In genomic region chr1:113761937-113762336, GRCh38 we compare ENCODE assay signal across 23 cellular contexts. TPM values are rescaled to one million over a fixed set of nuclear protein-coding genes. Genes with fewer than 3 reads are reported as not detected.
DNase-seq lines count a peak whose midpoint lies in the region; ATAC-seq and TF ChIP-seq lines count a peak whose summit lies in the region.
"Had no signal": no experiment of that assay in that cellular context is flagged by ENCODE, and none has a peak within 500 bp of the region (broad histone marks: within the 10 kb centered on the region; RNA-seq: fewer than 3 reads in every experiment).

No MANE protein-coding gene starts in this region.

- no peak overlapping the region for H3K4me3 Mint-ChIP-seq in activated T-cell treated with anti-CD3 and anti-CD28 coated beads, Interleukin-2, amount 50 U/mL, for 72 hours
- no peak overlapping the region for H3K4me3 Mint-ChIP-seq in activated T-cell treated with anti-CD3 and anti-CD28 coated beads, Interleukin-2, amount 50 U/mL, for 4 hours
- H3K4me3 Mint-ChIP-seq in T-helper 17 cell (no peak overlapping the region), nephron (peak overlapping the region in 2 of 3 experiments; percentile 56 to 74)
- no peak overlapping the region for H3K4me3 Mint-ChIP-seq in activated CD4-positive, alpha-beta memory T cell treated with anti-CD3 and anti-CD28 coated beads for 36 hours

- no peaks in the 10 kb centered on the region for H3K27me3 Mint-ChIP-seq in activated T-cell treated with anti-CD3 and anti-CD28 coated beads, Interleukin-2, amount 50 U/mL, for 72 hours (ENCODE audit: low read depth)
- H3K27me3 Mint-ChIP-seq in activated T-cell treated with anti-CD3 and anti-CD28 coated beads, Interleukin-2, amount 50 U/mL, for 4 hours (ENCODE audit: low read depth), result no peaks in the 10 kb centered on the region
- H3K27me3 Mint-ChIP-seq in T-helper 17 cell (no peaks in the 10 kb centered on the region), nephron (ENCODE audit: low read depth) (no peaks in the 10 kb centered on the region)
- H3K27me3 Mint-ChIP-seq in activated CD4-positive, alpha-beta memory T cell treated with anti-CD3 and anti-CD28 coated beads for 36 hours, result no peaks in the 10 kb centered on the region

- intact Hi-C loops in activated CD4-positive, alpha-beta memory T cell treated with anti-CD3 and anti-CD28 coated beads for 36 hours (cut with micrococcal nuclease), result no loop called here

- H3K4me3 ChIP-seq in HEK293 (ENCODE audit: low read depth, low read length), result no peak overlapping the region
- H3K4me3 ChIP-seq: BLaER1, SJSA1 had no signal

- H3K36me3 ChIP-seq in HEK293 (ENCODE audit: control insufficient read depth in 2 of 2, insufficient read depth in 1 of 2, low read length in 2 of 2), result peaks cover 0 to 26% of the 10 kb centered on the region in 2 experiments; a peak in 1 of 3 replicates

- POLR2A ChIA-PET in HEK293 (lab: Yijun Ruan, JAX), result interaction anchor here (2.4 kb wide), 1 partner anchor 50 kb away, joined by 6 read pairs; the partner anchor contains the start of gene RSBN1
- POLR2A ChIA-PET in activated CD4-positive, alpha-beta memory T cell treated with anti-CD3 and anti-CD28 coated beads for 36 hours (lab: Charles Lee), result interaction anchor here (0.7 kb wide), 1 partner anchor 981 kb away, joined by 3 read pairs; no protein-coding TSS in a partner anchor

- H3K36me3 Mint-ChIP-seq in activated T-cell treated with anti-CD3 and anti-CD28 coated beads, Interleukin-2, amount 50 U/mL, for 72 hours (ENCODE audit: insufficient read depth in 2 of 2), result peaks cover 2 to 8% of the 10 kb centered on the region in 2 donors
- H3K36me3 Mint-ChIP-seq in activated T-cell treated with anti-CD3 and anti-CD28 coated beads, Interleukin-2, amount 50 U/mL, for 4 hours (ENCODE audit: insufficient read depth), result peaks cover 15% of the 10 kb centered on the region
- H3K36me3 Mint-ChIP-seq in T-helper 17 cell (ENCODE audit: low read depth) (peaks cover 7% of the 10 kb centered on the region), nephron (ENCODE audit: low read depth) (peaks cover 32% of the 10 kb centered on the region)
- peaks cover 12% of the 10 kb centered on the region for H3K36me3 Mint-ChIP-seq in activated CD4-positive, alpha-beta memory T cell treated with anti-CD3 and anti-CD28 coated beads for 36 hours

- TF ChIP-seq CTCF in HEK293 (tag by site-specific recombination; IDR thresholded peaks at IDR 0.05), result no peak
- TF ChIP-seq CTCF in nephron (IDR thresholded peaks at IDR 0.05; ENCODE audit: unreplicated experiment in 3 of 3), result no peak

- ATAC-seq in activated T-cell treated with anti-CD3 and anti-CD28 coated beads, Interleukin-2, amount 50 U/mL, for 72 hours (replicated peaks in 1 of 2), result no peak
- no peak for ATAC-seq in activated T-cell treated with anti-CD3 and anti-CD28 coated beads, Interleukin-2, amount 50 U/mL, for 4 hours
- ATAC-seq in T-helper 17 cell, result no peak
- ATAC-seq: Right ventricle myocardium inferior had no signal

- H3K27ac ChIP-seq in HEK293 (ENCODE audit: extremely low read depth, low read depth, low read length), result no peak overlapping the region
- H3K27ac ChIP-seq: 22Rv1, BLaER1, HL-60, SJSA1 had no signal

- peaks cover 28% of the 10 kb centered on the region for H3K4me1 Mint-ChIP-seq in activated T-cell treated with anti-CD3 and anti-CD28 coated beads, Interleukin-2, amount 50 U/mL, for 72 hours (ENCODE audit: low read depth)
- peaks cover 16% of the 10 kb centered on the region for H3K4me1 Mint-ChIP-seq in activated T-cell treated with anti-CD3 and anti-CD28 coated beads, Interleukin-2, amount 50 U/mL, for 4 hours (ENCODE audit: low read depth)
- H3K4me1 Mint-ChIP-seq in T-helper 17 cell (peaks cover 20% of the 10 kb centered on the region), nephron (peaks cover 30% of the 10 kb centered on the region)
- peaks cover 33% of the 10 kb centered on the region for H3K4me1 Mint-ChIP-seq in activated CD4-positive, alpha-beta memory T cell treated with anti-CD3 and anti-CD28 coated beads for 36 hours (ENCODE audit: low read depth)

- H3K9me3 Mint-ChIP-seq in activated T-cell treated with anti-CD3 and anti-CD28 coated beads, Interleukin-2, amount 50 U/mL, for 72 hours, result no peaks in the 10 kb centered on the region
- no peaks in the 10 kb centered on the region for H3K9me3 Mint-ChIP-seq in activated T-cell treated with anti-CD3 and anti-CD28 coated beads, Interleukin-2, amount 50 U/mL, for 4 hours
- H3K9me3 Mint-ChIP-seq in nephron, result no peaks in the 10 kb centered on the region
- H3K9me3 Mint-ChIP-seq in activated CD4-positive, alpha-beta memory T cell treated with anti-CD3 and anti-CD28 coated beads for 36 hours, result no peaks in the 10 kb centered on the region

- H3K9me3 ChIP-seq in HEK293 (ENCODE audit: control insufficient read depth, insufficient read depth, low read depth, low read length), result no peaks in the 10 kb centered on the region
- H3K9me3 ChIP-seq in T-helper 17 cell (ENCODE audit: control insufficient read depth, low read length, poor library complexity, severe bottlenecking), result no peaks in the 10 kb centered on the region
- H3K9me3 ChIP-seq: BLaER1, SJSA1 had no signal

- CTCF ChIA-PET in HEK293 (lab: Yijun Ruan, JAX), result interaction anchor here (0.8 kb wide), 1 partner anchor 688 kb away, joined by 3 read pairs; no protein-coding TSS in a partner anchor
- CTCF ChIA-PET in activated CD4-positive, alpha-beta memory T cell treated with anti-CD3 and anti-CD28 coated beads for 36 hours (lab: Charles Lee), result interaction anchor here (0.6 to 0.7 kb wide), 3 partner anchors 20 to 644 kb away, joined by 3 read pairs; no protein-coding TSS in a partner anchor

- DNase-seq in activated T-cell treated with anti-CD3 and anti-CD28 coated beads, Interleukin-2, amount 50 U/mL, for 72 hours, result no peak
- no peak for DNase-seq in activated T-cell treated with anti-CD3 and anti-CD28 coated beads, Interleukin-2, amount 50 U/mL, for 4 hours
- DNase-seq in T-helper 17 cell (no peak), medulla oblongata (ENCODE audit: extremely low spot score) (no peak), GM19238 (ENCODE audit: insufficient read length, low spot score) (no peak)
- no peak for DNase-seq in activated CD4-positive, alpha-beta memory T cell treated with anti-CD3 and anti-CD28 coated beads for 36 hours
- DNase-seq: ACHN, EL, H7, KG1, NCI-H1105, NCI-H146, NCI-H2029 treated with DMSO at 0.1 percent for 48 hours, NCI-H2171, NCI-H345, NCI-H524 had no signal

- peak overlapping the region; percentile 61 for H3K27ac Mint-ChIP-seq in activated T-cell treated with anti-CD3 and anti-CD28 coated beads, Interleukin-2, amount 50 U/mL, for 72 hours
- peak overlapping the region; percentile 91 for H3K27ac Mint-ChIP-seq in T-helper 17 cell
- H3K27ac Mint-ChIP-seq in nephron, result peak overlapping the region in 1 of 3 experiments; percentile 45
- no peak overlapping the region for H3K27ac Mint-ChIP-seq in activated CD4-positive, alpha-beta memory T cell treated with anti-CD3 and anti-CD28 coated beads for 36 hours

- H3K4me1 ChIP-seq in HEK293 (ENCODE audit: control insufficient read depth, insufficient read depth, low read length), result peaks cover 4% of the 10 kb centered on the region; the same call in 1 of the 2 replicates

TF ChIP-seq in HEK293, 187 proteins besides CTCF, POLR2A, EP300 and RAD21:
- TF ChIP-seq PRDM6 (tag by site-specific recombination; IDR thresholded peaks at IDR 0.05) (peak; percentile 92), ZNF391 (tag by site-specific recombination; IDR thresholded peaks at IDR 0.05; ENCODE audit: borderline replicate concordance, low read depth) (no peak)

RNA-seq across cellular contexts. Expression of gene PHTF1, which starts 2.7 kb away (rescaled TPM):
- 10 to 100 TPM; 12.9 to 16.2 TPM for total RNA-seq in activated T-cell treated with anti-CD3 and anti-CD28 coated beads, Interleukin-2, amount 50 U/mL, for 72 hours
- total RNA-seq in activated T-cell treated with anti-CD3 and anti-CD28 coated beads, Interleukin-2, amount 50 U/mL, for 4 hours, result 10 to 100 TPM in 1 of 3 donors, 1 to 10 TPM in 2; 9.1 to 10.9 (median 9.9) TPM
- 10 to 100 TPM; 14.7 to 17.9 TPM for total RNA-seq in T-helper 17 cell
- 10 to 100 TPM; 12.6 to 12.9 TPM for total RNA-seq in activated CD4-positive, alpha-beta memory T cell treated with anti-CD3 and anti-CD28 coated beads for 36 hours

RNA-seq across cellular contexts. Expression of gene RSBN1, which starts 50.3 kb away (rescaled TPM):
- total RNA-seq in activated T-cell treated with anti-CD3 and anti-CD28 coated beads, Interleukin-2, amount 50 U/mL, for 72 hours, result 10 to 100 TPM; 18.4 to 23.9 TPM
- total RNA-seq in activated T-cell treated with anti-CD3 and anti-CD28 coated beads, Interleukin-2, amount 50 U/mL, for 4 hours, result 10 to 100 TPM; 15.4 to 20.2 (median 17.2) TPM
- total RNA-seq in T-helper 17 cell, result 10 to 100 TPM; 40.1 to 45.8 TPM
- total RNA-seq in activated CD4-positive, alpha-beta memory T cell treated with anti-CD3 and anti-CD28 coated beads for 36 hours, result 10 to 100 TPM; 17.5 to 18.5 TPM

Comparison
In these comparisons a context has a peak if more than half of its experiments do, and no peak if none do; other contexts are left out.
1. H3K4me3 Mint-ChIP-seq: peak in nephron (2 of 3); none in activated T-cell treated with anti-CD3 and anti-CD28 coated beads, Interleukin-2, amount 50 U/mL, for 72 hours (0 of 2), activated T-cell treated with anti-CD3 and anti-CD28 coated beads, Interleukin-2, amount 50 U/mL, for 4 hours (single experiment), T-helper 17 cell (single experiment) and activated CD4-positive, alpha-beta memory T cell treated with anti-CD3 and anti-CD28 coated beads for 36 hours (single experiment).